In genomic region chr20:9142809-9143208, GRCh38 we compare ENCODE assay signal across 1 cellular context.
TF ChIP-seq lines count a peak whose summit lies in the region.

No MANE protein-coding gene starts in this region.

TF ChIP-seq in WTC11, 78 proteins besides CTCF, POLR2A, EP300 and RAD21:
- TF ChIP-seq, protein P1, sequence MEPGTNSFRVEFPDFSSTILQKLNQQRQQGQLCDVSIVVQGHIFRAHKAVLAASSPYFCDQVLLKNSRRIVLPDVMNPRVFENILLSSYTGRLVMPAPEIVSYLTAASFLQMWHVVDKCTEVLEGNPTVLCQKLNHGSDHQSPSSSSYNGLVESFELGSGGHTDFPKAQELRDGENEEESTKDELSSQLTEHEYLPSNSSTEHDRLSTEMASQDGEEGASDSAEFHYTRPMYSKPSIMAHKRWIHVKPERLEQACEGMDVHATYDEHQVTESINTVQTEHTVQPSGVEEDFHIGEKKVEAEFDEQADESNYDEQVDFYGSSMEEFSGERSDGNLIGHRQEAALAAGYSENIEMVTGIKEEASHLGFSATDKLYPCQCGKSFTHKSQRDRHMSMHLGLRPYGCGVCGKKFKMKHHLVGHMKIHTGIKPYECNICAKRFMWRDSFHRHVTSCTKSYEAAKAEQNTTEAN (CRISPR knock-in tag; IDR thresholded peaks at IDR 0.05), result no peak
- TF ChIP-seq GTF2I (CRISPR knock-in tag; conservative IDR thresholded peaks at IDR 0.05), result 0 out of 2 replicates have a peak, but pooled peaks have one; percentile 68
